1 cellular context compared by ENCODE assay signal in the genomic region with DNA sequence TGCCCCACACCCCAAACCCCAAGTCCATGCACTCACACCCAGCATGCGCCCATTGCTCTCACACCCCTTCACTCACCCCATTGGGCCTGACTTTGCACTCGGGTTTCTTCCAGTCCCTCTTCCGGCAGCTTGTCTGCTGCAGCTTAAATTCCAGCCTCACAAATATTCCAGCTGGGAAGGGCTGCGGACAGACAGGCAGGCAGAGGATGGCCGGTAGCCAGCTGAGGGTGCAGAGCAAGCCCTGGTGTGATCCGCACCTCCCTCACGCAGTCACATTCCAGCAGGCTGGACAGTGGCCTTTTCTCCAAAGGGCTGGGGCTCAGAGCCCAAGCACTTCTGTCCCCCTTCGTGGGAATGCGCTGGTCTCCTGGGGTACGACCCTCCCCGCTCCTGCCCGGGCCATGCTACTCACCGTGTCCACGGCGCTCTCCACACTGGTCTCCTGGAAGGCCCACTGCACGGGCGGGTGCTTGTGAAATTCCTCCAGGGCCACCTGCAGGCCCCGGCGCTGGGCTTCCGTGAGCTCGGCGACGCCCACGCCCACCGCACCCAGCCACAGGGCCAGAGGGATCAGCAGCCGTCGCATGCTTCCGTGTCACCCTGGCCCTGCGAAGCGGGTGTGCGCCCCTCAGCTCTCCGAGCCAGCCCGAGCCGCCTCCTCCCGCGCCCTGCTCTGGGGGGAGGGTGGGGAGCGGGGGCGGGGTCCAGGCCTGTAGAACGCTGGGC.
TF ChIP-seq lines count a peak whose summit lies in the region.

No MANE protein-coding gene starts in this region.

TF ChIP-seq in HepG2, 621 proteins besides CTCF, POLR2A, EP300 and RAD21 (continues in another document):
- TF ChIP-seq, protein P1, sequence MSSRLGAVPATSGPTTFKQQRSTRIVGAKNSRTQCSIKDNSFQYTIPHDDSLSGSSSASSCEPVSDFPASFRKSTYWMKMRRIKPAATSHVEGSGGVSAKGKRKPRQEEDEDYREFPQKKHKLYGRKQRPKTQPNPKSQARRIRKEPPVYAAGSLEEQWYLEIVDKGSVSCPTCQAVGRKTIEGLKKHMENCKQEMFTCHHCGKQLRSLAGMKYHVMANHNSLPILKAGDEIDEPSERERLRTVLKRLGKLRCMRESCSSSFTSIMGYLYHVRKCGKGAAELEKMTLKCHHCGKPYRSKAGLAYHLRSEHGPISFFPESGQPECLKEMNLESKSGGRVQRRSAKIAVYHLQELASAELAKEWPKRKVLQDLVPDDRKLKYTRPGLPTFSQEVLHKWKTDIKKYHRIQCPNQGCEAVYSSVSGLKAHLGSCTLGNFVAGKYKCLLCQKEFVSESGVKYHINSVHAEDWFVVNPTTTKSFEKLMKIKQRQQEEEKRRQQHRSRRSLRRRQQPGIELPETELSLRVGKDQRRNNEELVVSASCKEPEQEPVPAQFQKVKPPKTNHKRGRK (CRISPR knock-in tag; IDR thresholded peaks at IDR 0.05) = no peak
- TF ChIP-seq ARHGAP35 (CRISPR knock-in tag; IDR thresholded peaks at IDR 0.05; ENCODE audit: borderline replicate concordance) (0 out of 2 replicates have a peak, but pooled peaks have one; percentile 31), TBL1XR1 (IDR thresholded peaks at IDR 0.05; ENCODE audit: borderline replicate concordance, low read length, partially characterized antibody) (no peak), ZBTB7A (CRISPR knock-in tag; IDR thresholded peaks at IDR 0.05) (peak; percentile 16; the same call in 1 of the 2 replicates), DNMT1 (CRISPR knock-in tag; IDR thresholded peaks at IDR 0.05) (no peak), CREB1 (IDR thresholded peaks at IDR 0.05) (no peak), CREB1 (CRISPR knock-in tag; IDR thresholded peaks at IDR 0.05) (no peak), POLR2AphosphoS5 (IDR thresholded peaks at IDR 0.05; ENCODE audit: low read depth, low read length) (peak; percentile 29; the same call in 1 of the 2 replicates), ZNF605 (CRISPR knock-in tag; IDR thresholded peaks at IDR 0.05) (peak; percentile 81), ZNF337 (CRISPR knock-in tag; IDR thresholded peaks at IDR 0.05; ENCODE audit: borderline replicate concordance, low read depth) (no peak), KDM2A (CRISPR knock-in tag; IDR thresholded peaks at IDR 0.05; ENCODE audit: borderline replicate concordance, low read depth) (peak; percentile 72; the same call in 1 of the 2 replicates), NFATC3 (CRISPR knock-in tag; IDR thresholded peaks at IDR 0.05) (no peak), ZMYM4 (CRISPR knock-in tag; IDR thresholded peaks at IDR 0.05) (0 out of 2 replicates have a peak, but pooled peaks have one; percentile 5), PRMT3 (CRISPR knock-in tag; IDR thresholded peaks at IDR 0.05; ENCODE audit: borderline replicate concordance, low read depth) (peak; percentile 25; the same call in 1 of the 2 replicates), PITX1 (CRISPR knock-in tag; IDR thresholded peaks at IDR 0.05) (no peak), PAX8 (CRISPR knock-in tag; IDR thresholded peaks at IDR 0.05; ENCODE audit: borderline replicate concordance) (no peak), ERF (CRISPR knock-in tag; IDR thresholded peaks at IDR 0.05) (no peak), RBM39 (IDR thresholded peaks at IDR 0.05; ENCODE audit: low read depth, low read length, poor library complexity, severe bottlenecking) (peak; percentile 67), CSRNP1 (CRISPR knock-in tag; IDR thresholded peaks at IDR 0.05) (peak; percentile 48; the same call in 1 of the 2 replicates), ZBED4 (CRISPR knock-in tag; IDR thresholded peaks at IDR 0.05; ENCODE audit: borderline replicate concordance) (no peak), ISX (CRISPR knock-in tag; conservative IDR thresholded peaks at IDR 0.05) (no peak), ARID4A (CRISPR knock-in tag; IDR thresholded peaks at IDR 0.05; ENCODE audit: borderline replicate concordance) (peak; percentile 60), MTA1 (CRISPR knock-in tag; IDR thresholded peaks at IDR 0.05; ENCODE audit: borderline replicate concordance) (peak; percentile 31; the same call in 1 of the 2 replicates), RBFOX2 (IDR thresholded peaks at IDR 0.05; ENCODE audit: low read depth, low read length) (peak; percentile 73), SALL1 (CRISPR knock-in tag; IDR thresholded peaks at IDR 0.05) (peak; percentile 63), THRA (CRISPR knock-in tag; IDR thresholded peaks at IDR 0.05; ENCODE audit: borderline replicate concordance) (no peak), NBN (conservative IDR thresholded peaks at IDR 0.05) (no peak), ZNF460 (CRISPR knock-in tag; IDR thresholded peaks at IDR 0.05; ENCODE audit: borderline replicate concordance) (no peak), PRDM10 (CRISPR knock-in tag; IDR thresholded peaks at IDR 0.05; ENCODE audit: low read depth) (0 out of 2 replicates have a peak, but pooled peaks have one; percentile 16), JUNB (CRISPR knock-in tag; IDR thresholded peaks at IDR 0.05; ENCODE audit: borderline replicate concordance) (no peak), ZFX (CRISPR knock-in tag; IDR thresholded peaks at IDR 0.05; ENCODE audit: low read depth) (peak; percentile 59), ZNF629 (CRISPR knock-in tag; conservative IDR thresholded peaks at IDR 0.05) (peak; percentile 86)
- TF ChIP-seq, protein P2, sequence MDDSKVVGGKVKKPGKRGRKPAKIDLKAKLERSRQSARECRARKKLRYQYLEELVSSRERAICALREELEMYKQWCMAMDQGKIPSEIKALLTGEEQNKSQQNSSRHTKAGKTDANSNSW (CRISPR knock-in tag; IDR thresholded peaks at IDR 0.05; ENCODE audit: borderline replicate concordance) = no peak
- TF ChIP-seq, protein P3, sequence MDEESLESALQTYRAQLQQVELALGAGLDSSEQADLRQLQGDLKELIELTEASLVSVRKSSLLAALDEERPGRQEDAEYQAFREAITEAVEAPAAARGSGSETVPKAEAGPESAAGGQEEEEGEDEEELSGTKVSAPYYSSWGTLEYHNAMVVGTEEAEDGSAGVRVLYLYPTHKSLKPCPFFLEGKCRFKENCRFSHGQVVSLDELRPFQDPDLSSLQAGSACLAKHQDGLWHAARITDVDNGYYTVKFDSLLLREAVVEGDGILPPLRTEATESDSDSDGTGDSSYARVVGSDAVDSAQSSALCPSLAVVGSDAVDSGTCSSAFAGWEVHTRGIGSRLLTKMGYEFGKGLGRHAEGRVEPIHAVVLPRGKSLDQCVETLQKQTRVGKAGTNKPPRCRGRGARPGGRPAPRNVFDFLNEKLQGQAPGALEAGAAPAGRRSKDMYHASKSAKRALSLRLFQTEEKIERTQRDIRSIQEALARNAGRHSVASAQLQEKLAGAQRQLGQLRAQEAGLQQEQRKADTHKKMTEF (CRISPR knock-in tag; IDR thresholded peaks at IDR 0.05) = 0 out of 2 replicates have a peak, but pooled peaks have one; percentile 24
- TF ChIP-seq, protein P4, sequence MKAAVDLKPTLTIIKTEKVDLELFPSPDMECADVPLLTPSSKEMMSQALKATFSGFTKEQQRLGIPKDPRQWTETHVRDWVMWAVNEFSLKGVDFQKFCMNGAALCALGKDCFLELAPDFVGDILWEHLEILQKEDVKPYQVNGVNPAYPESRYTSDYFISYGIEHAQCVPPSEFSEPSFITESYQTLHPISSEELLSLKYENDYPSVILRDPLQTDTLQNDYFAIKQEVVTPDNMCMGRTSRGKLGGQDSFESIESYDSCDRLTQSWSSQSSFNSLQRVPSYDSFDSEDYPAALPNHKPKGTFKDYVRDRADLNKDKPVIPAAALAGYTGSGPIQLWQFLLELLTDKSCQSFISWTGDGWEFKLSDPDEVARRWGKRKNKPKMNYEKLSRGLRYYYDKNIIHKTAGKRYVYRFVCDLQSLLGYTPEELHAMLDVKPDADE (CRISPR knock-in tag; IDR thresholded peaks at IDR 0.05) = no peak
